ENCODE assay signal across 1 cellular context in genomic region chr19:10430505-10431253, GRCh38.
TF ChIP-seq lines count a peak whose summit lies in the region.

No MANE protein-coding gene starts in this region.

TF ChIP-seq in K562, 482 proteins besides CTCF, POLR2A, EP300 and RAD21 (continued from another document):
- TF ChIP-seq ZBTB33 (CRISPR knock-in tag; IDR thresholded peaks at IDR 0.05) (peak; percentile 10; the same call in 1 of the 2 replicates), SAP30 (IDR thresholded peaks at IDR 0.05; ENCODE audit: borderline replicate concordance, insufficient read depth, low read depth, low read length, poor library complexity, severe bottlenecking) (peak; percentile 47), ZNF57 (CRISPR knock-in tag; IDR thresholded peaks at IDR 0.05) (no peak), CTBP1 (IDR thresholded peaks at IDR 0.05; ENCODE audit: borderline replicate concordance) (0 out of 2 replicates have a peak, but pooled peaks have one; percentile 1), GTF3C2 (IDR thresholded peaks at IDR 0.05; ENCODE audit: borderline replicate concordance, extremely low read depth, insufficient read length) (peak; percentile 68), USF2 (CRISPR knock-in tag; IDR thresholded peaks at IDR 0.05) (no peak), ZFP36 (IDR thresholded peaks at IDR 0.05; ENCODE audit: low read depth, low read length, partially characterized antibody) (peak; percentile 98), ZNF518B (CRISPR knock-in tag; IDR thresholded peaks at IDR 0.05) (no peak), MAZ (CRISPR knock-in tag; conservative IDR thresholded peaks at IDR 0.05 in 1 of 2, IDR thresholded peaks at IDR 0.05 in 1 of 2) (peak; percentile 60 to 77), TCF7 (IDR thresholded peaks at IDR 0.05; ENCODE audit: borderline replicate concordance) (no peak), FIP1L1 (IDR thresholded peaks at IDR 0.05; ENCODE audit: low read depth, low read length, poor library complexity, severe bottlenecking) (peak; percentile 39), ZFX (CRISPR knock-in tag; IDR thresholded peaks at IDR 0.05) (peak; percentile 85), RFX1 (IDR thresholded peaks at IDR 0.05) (peak; percentile 75; the same call in 1 of the 2 replicates), MED1 (CRISPR knock-in tag; IDR thresholded peaks at IDR 0.05; ENCODE audit: borderline replicate concordance) (0 out of 2 replicates have a peak, but pooled peaks have one; percentile 45), AFF4 (CRISPR knock-in tag; IDR thresholded peaks at IDR 0.05) (0 out of 2 replicates have a peak, but pooled peaks have one; percentile 74), CGGBP1 (CRISPR knock-in tag; IDR thresholded peaks at IDR 0.05) (no peak), RBM25 (IDR thresholded peaks at IDR 0.05; ENCODE audit: low read depth, low read length, severe bottlenecking) (peak; percentile 88), POLR2G (IDR thresholded peaks at IDR 0.05; ENCODE audit: low read depth, low read length) (peak; percentile 72), NFE2 (IDR thresholded peaks at IDR 0.05; ENCODE audit: low read depth) (no peak), ETS1 (conservative IDR thresholded peaks at IDR 0.05; ENCODE audit: control insufficient read depth, low read depth, low read length) (0 out of 2 replicates have a peak, but pooled peaks have one; percentile 36), KLF16 (IDR thresholded peaks at IDR 0.05) (no peak), MITF (IDR thresholded peaks at IDR 0.05) (no peak), CCNT2 (IDR thresholded peaks at IDR 0.05; ENCODE audit: borderline replicate concordance, extremely low read depth, insufficient read length, low read depth, low read length) (peak; percentile 70), NR2F6 (CRISPR knock-in tag; IDR thresholded peaks at IDR 0.05) (no peak)
